ENCODE assay signal across 11 cellular contexts in genomic region chr11:47267858-47268257, GRCh38. TPM values are rescaled to one million over a fixed set of nuclear protein-coding genes. Genes with fewer than 3 reads are reported as not detected.
DNase-seq lines count a peak whose midpoint lies in the region; ATAC-seq and TF ChIP-seq lines count a peak whose summit lies in the region.
"Had no signal": no experiment of that assay in that cellular context is flagged by ENCODE, and none has a peak within 500 bp of the region (broad histone marks: within the 10 kb centered on the region; RNA-seq: fewer than 3 reads in every experiment).

No MANE protein-coding gene starts in this region.

- H2AFZ ChIP-seq in GM23248 = no peak overlapping the region

- H3K27ac ChIP-seq in GM23248 = no peak overlapping the region

- H4K20me1 ChIP-seq in GM23248 (ENCODE audit: insufficient read depth) = peaks cover 3% of the 10 kb centered on the region; the same call in 1 of the 2 replicates

- no peak for TF ChIP-seq CTCF in activated B cell treated with CpG ODN at 0.5 μM for 24 hours (IDR thresholded peaks at IDR 0.05)

- H3K27ac Mint-ChIP-seq in T-helper 2 cell treated with Interferon-gamma antibody and Interleukin-4, amounts not matched to agents 5 μg/mL and 100 μg/mL, for 36 hours = peak overlapping the region; percentile 100
- H3K27ac Mint-ChIP-seq in activated B cell treated with CpG ODN at 0.5 μM for 24 hours (no peak overlapping the region), immature natural killer cell (peak overlapping the region in 5 of 6 donors; percentile 83 to 98 (median 93))
- H3K27ac Mint-ChIP-seq in stimulated activated memory B cell treated with anti-CD40 and anti-IgM and Interleukin-4, amounts not matched to agents 10 μg/mL and 1 μg/mL and 100 μg/mL, for 72 hours = peak overlapping the region; percentile 99

- in situ Hi-C loops in GM23248 (cut with MboI) = no loop called here

- peaks cover 36% of the 10 kb centered on the region for H3K4me1 ChIP-seq in GM23248 (ENCODE audit: insufficient read depth)

- DNase-seq in T-helper 2 cell treated with Interferon-gamma antibody and Interleukin-4, amounts not matched to agents 5 μg/mL and 100 μg/mL, for 36 hours (ENCODE audit: low spot score) = no peak
- DNase-seq in T-helper 2 cell (no peak), activated B cell treated with CpG ODN at 0.5 μM for 24 hours (no peak), immature natural killer cell (no peak), HEK293T (ENCODE audit: extremely low spot score) (no peak), NCI-H2029 treated with DMSO at 0.1 percent for 48 hours (lab: John Stamatoyannopoulos, UW) (no peak), GM23248 (no peak)
- DNase-seq: amygdala, NCI-H2081, Peyer's patch had no signal

- ATAC-seq in activated B cell treated with CpG ODN at 0.5 μM for 24 hours (ENCODE audit: low read depth) = no peak
- ATAC-seq in stimulated activated memory B cell treated with anti-CD40 and anti-IgM and Interleukin-4, amounts not matched to agents 10 μg/mL and 1 μg/mL and 100 μg/mL, for 72 hours = no peak

- peaks cover 24% of the 10 kb centered on the region for H3K79me2 ChIP-seq in GM23248 (ENCODE audit: insufficient read depth)

- peaks cover 9% of the 10 kb centered on the region for H3K36me3 Mint-ChIP-seq in T-helper 2 cell treated with Interferon-gamma antibody and Interleukin-4, amounts not matched to agents 5 μg/mL and 100 μg/mL, for 36 hours (ENCODE audit: low read depth)
- H3K36me3 Mint-ChIP-seq in activated B cell treated with CpG ODN at 0.5 μM for 24 hours (ENCODE audit: low read depth) (peaks cover 4% of the 10 kb centered on the region), immature natural killer cell (no peaks in the 10 kb centered on the region)
- H3K36me3 Mint-ChIP-seq in stimulated activated memory B cell treated with anti-CD40 and anti-IgM and Interleukin-4, amounts not matched to agents 10 μg/mL and 1 μg/mL and 100 μg/mL, for 72 hours = no peaks in the 10 kb centered on the region

- CTCF ChIA-PET in activated B cell treated with CpG ODN at 0.5 μM for 24 hours (lab: Charles Lee) (no interaction called here), HEK293T (lab: Yijun Ruan, JAX) (interaction anchor here (0.9 to 1.2 kb wide), 2 partner anchors 8 to 88 kb away, joined by 3 to 4 read pairs; no protein-coding TSS in a partner anchor)

- intact Hi-C loops in activated B cell treated with CpG ODN at 0.5 μM for 24 hours (cut with micrococcal nuclease) = loop anchor here (2.0 kb wide), 2 partner anchors 133 to 331 kb away; partner anchors contain the start of gene CSTPP1

- no peak overlapping the region for H3K9ac ChIP-seq in GM23248

- no peaks in the 10 kb centered on the region for H3K27me3 Mint-ChIP-seq in T-helper 2 cell treated with Interferon-gamma antibody and Interleukin-4, amounts not matched to agents 5 μg/mL and 100 μg/mL, for 36 hours (ENCODE audit: low read depth)
- H3K27me3 Mint-ChIP-seq in activated B cell treated with CpG ODN at 0.5 μM for 24 hours = no peaks in the 10 kb centered on the region
- peaks cover 12 to 22% (median 16%) of the 10 kb centered on the region in 3 donors for H3K27me3 Mint-ChIP-seq in immature natural killer cell (ENCODE audit: low read depth in 3 of 3)
- H3K27me3 Mint-ChIP-seq in stimulated activated memory B cell treated with anti-CD40 and anti-IgM and Interleukin-4, amounts not matched to agents 10 μg/mL and 1 μg/mL and 100 μg/mL, for 72 hours = no peaks in the 10 kb centered on the region

- H3K9me2 ChIP-seq in GM23248 (ENCODE audit: insufficient read depth) = no peaks in the 10 kb centered on the region

- WGBS in GM23248 (ENCODE audit: low coverage in 1 of 2, low lambda C conversion rate in 2 of 2, missing lambda C conversion rate in 2 of 2), 2 experiments = 63 to 64% methylated on average over 4 of the region's 4 CpGs

- no peaks in the 10 kb centered on the region for H3K27me3 ChIP-seq in GM23248 (replicated peaks; ENCODE audit: insufficient read depth)
- H3K27me3 ChIP-seq: Peyer's patch had no signal

- H3K36me3 ChIP-seq in GM23248 (ENCODE audit: low read depth) = no peaks in the 10 kb centered on the region
- H3K36me3 ChIP-seq: Peyer's patch had no signal

- H3F3A ChIP-seq in GM23248 (ENCODE audit: insufficient read depth) = peaks cover 29% of the 10 kb centered on the region

- peaks cover 47% of the 10 kb centered on the region for H3K4me1 Mint-ChIP-seq in T-helper 2 cell treated with Interferon-gamma antibody and Interleukin-4, amounts not matched to agents 5 μg/mL and 100 μg/mL, for 36 hours (ENCODE audit: low read depth)
- H3K4me1 Mint-ChIP-seq in activated B cell treated with CpG ODN at 0.5 μM for 24 hours (peaks cover 51% of the 10 kb centered on the region), immature natural killer cell (peaks cover 51% of the 10 kb centered on the region in 2 donors)
- H3K4me1 Mint-ChIP-seq in stimulated activated memory B cell treated with anti-CD40 and anti-IgM and Interleukin-4, amounts not matched to agents 10 μg/mL and 1 μg/mL and 100 μg/mL, for 72 hours = peaks cover 36% of the 10 kb centered on the region

- no peak overlapping the region for H3K4me2 ChIP-seq in GM23248 (ENCODE audit: unreplicated experiment)

- peak overlapping the region; percentile 89 for H3K4me3 Mint-ChIP-seq in T-helper 2 cell treated with Interferon-gamma antibody and Interleukin-4, amounts not matched to agents 5 μg/mL and 100 μg/mL, for 36 hours
- H3K4me3 Mint-ChIP-seq in activated B cell treated with CpG ODN at 0.5 μM for 24 hours = peak overlapping the region; percentile 93
- H3K4me3 Mint-ChIP-seq in immature natural killer cell = peak overlapping the region; percentile 86 to 97 (median 91)
- H3K4me3 Mint-ChIP-seq in stimulated activated memory B cell treated with anti-CD40 and anti-IgM and Interleukin-4, amounts not matched to agents 10 μg/mL and 1 μg/mL and 100 μg/mL, for 72 hours = no peak overlapping the region

- no peaks in the 10 kb centered on the region for H3K9me3 Mint-ChIP-seq in T-helper 2 cell treated with Interferon-gamma antibody and Interleukin-4, amounts not matched to agents 5 μg/mL and 100 μg/mL, for 36 hours
- no peaks in the 10 kb centered on the region for H3K9me3 Mint-ChIP-seq in activated B cell treated with CpG ODN at 0.5 μM for 24 hours
- H3K9me3 Mint-ChIP-seq in immature natural killer cell = no peaks in the 10 kb centered on the region
- H3K9me3 Mint-ChIP-seq in stimulated activated memory B cell treated with anti-CD40 and anti-IgM and Interleukin-4, amounts not matched to agents 10 μg/mL and 1 μg/mL and 100 μg/mL, for 72 hours = no peaks in the 10 kb centered on the region

- no peaks in the 10 kb centered on the region for H3K9me3 ChIP-seq in GM23248 (ENCODE audit: low read depth)
- H3K9me3 ChIP-seq: Peyer's patch had no signal

- H3K4me3 ChIP-seq in GM23248 = no peak overlapping the region

- POLR2A ChIA-PET in activated B cell treated with CpG ODN at 0.5 μM for 24 hours (lab: Charles Lee) = interaction anchor here (0.8 to 5.9 kb wide), 3 partner anchors 19 to 53 kb away, joined by 4 to 57 read pairs (median 13); partner anchors contain the start of genes ACP2 and DDB2
- POLR2A ChIA-PET in HEK293T (lab: Yijun Ruan, JAX) = interaction anchor here (1.0 to 1.2 kb wide), 2 partner anchors 8 to 19 kb away, joined by 3 to 8 read pairs; partner anchors contain the start of gene ACP2

TF ChIP-seq in HEK293T, 16 proteins besides CTCF, POLR2A, EP300 and RAD21:
- no peak for TF ChIP-seq BHLHE40 (IDR thresholded peaks at IDR 0.05; ENCODE audit: borderline replicate concordance)
- TF ChIP-seq, protein P1, sequence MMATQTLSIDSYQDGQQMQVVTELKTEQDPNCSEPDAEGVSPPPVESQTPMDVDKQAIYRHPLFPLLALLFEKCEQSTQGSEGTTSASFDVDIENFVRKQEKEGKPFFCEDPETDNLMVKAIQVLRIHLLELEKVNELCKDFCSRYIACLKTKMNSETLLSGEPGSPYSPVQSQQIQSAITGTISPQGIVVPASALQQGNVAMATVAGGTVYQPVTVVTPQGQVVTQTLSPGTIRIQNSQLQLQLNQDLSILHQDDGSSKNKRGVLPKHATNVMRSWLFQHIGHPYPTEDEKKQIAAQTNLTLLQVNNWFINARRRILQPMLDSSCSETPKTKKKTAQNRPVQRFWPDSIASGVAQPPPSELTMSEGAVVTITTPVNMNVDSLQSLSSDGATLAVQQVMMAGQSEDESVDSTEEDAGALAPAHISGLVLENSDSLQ (IDR thresholded peaks at IDR 0.05) = no peak
- TF ChIP-seq SP1 (IDR thresholded peaks at IDR 0.05) = no peak
- no peak for TF ChIP-seq FOXA1 (IDR thresholded peaks at IDR 0.05)
- no peak for TF ChIP-seq LEF1 (IDR thresholded peaks at IDR 0.05; ENCODE audit: borderline replicate concordance)
- no peak for TF ChIP-seq ELF4 (IDR thresholded peaks at IDR 0.05)
- no peak for TF ChIP-seq TARDBP (IDR thresholded peaks at IDR 0.05)
- TF ChIP-seq FOXK2 (IDR thresholded peaks at IDR 0.05) = no peak
- no peak for TF ChIP-seq ZNF384 (IDR thresholded peaks at IDR 0.05)
- TF ChIP-seq SUZ12 (IDR thresholded peaks at IDR 0.05) = no peak
- TF ChIP-seq L3MBTL2 (conservative IDR thresholded peaks at IDR 0.05) = no peak
- TF ChIP-seq NFRKB (IDR thresholded peaks at IDR 0.05) = no peak
- no peak for TF ChIP-seq ARNT (IDR thresholded peaks at IDR 0.05)
- no peak for TF ChIP-seq HDGF (IDR thresholded peaks at IDR 0.05; ENCODE audit: borderline replicate concordance)
- no peak for TF ChIP-seq FOXM1 (IDR thresholded peaks at IDR 0.05; ENCODE audit: borderline replicate concordance)
- TF ChIP-seq CTBP1 (IDR thresholded peaks at IDR 0.05; ENCODE audit: borderline replicate concordance) = no peak

RNA-seq across cellular contexts. Expression of gene MADD, which starts 2.1 kb away (rescaled TPM):
- total RNA-seq in activated B cell treated with CpG ODN at 0.5 μM for 24 hours = 60.9 and 86.9 TPM in 2 replicates
- polyA plus RNA-seq in immature natural killer cell (10 to 100 TPM; 14.7 to 42.7 (median 19.3) TPM), GM23248 (2016; fragmentation: Nextera tagmentation; extraction: Ambion mirVana) (8.6 and 9.9 TPM in 2 replicates)
- 17.4 and 20.4 TPM in 2 replicates for total RNA-seq in GM23248 (2014; rRNA removed; shearing (Covaris generic))

RNA-seq across cellular contexts. Expression of gene NR1H3, which starts 10.1 kb away (rescaled TPM):
- 3.9 and 4.9 TPM in 2 replicates for total RNA-seq in activated B cell treated with CpG ODN at 0.5 μM for 24 hours
- 10 to 100 TPM; 14.8 to 20.3 (median 19.8) TPM for polyA plus RNA-seq in immature natural killer cell
- total RNA-seq in GM23248 (2014; rRNA removed; shearing (Covaris generic)) = 2.7 and 7.2 TPM in 2 replicates
- polyA plus RNA-seq in GM23248 (2016; fragmentation: Nextera tagmentation; extraction: Ambion mirVana) = 4.9 and 5.1 TPM in 2 replicates

RNA-seq across cellular contexts. Expression of gene ACP2, which starts 19.2 kb away (rescaled TPM):
- 18.7 and 22.5 TPM in 2 replicates for total RNA-seq in activated B cell treated with CpG ODN at 0.5 μM for 24 hours
- 10 to 100 TPM in 2 of 3 donors, 1 to 10 TPM in 1; 6.6 to 20.1 (median 19.2) TPM for polyA plus RNA-seq in immature natural killer cell
- 48.4 and 62.6 TPM in 2 replicates for total RNA-seq in GM23248 (2014; rRNA removed; shearing (Covaris generic))
- polyA plus RNA-seq in GM23248 (2016; fragmentation: Nextera tagmentation; extraction: Ambion mirVana) = 29.0 and 30.0 TPM in 2 replicates

RNA-seq across cellular contexts. Expression of gene DDB2, which starts 53.1 kb away (rescaled TPM):
- 95.1 and 98.0 TPM in 2 replicates for total RNA-seq in activated B cell treated with CpG ODN at 0.5 μM for 24 hours
- polyA plus RNA-seq in immature natural killer cell (10 to 100 TPM; 27.4 to 39.3 (median 35.4) TPM), GM23248 (2016; fragmentation: Nextera tagmentation; extraction: Ambion mirVana) (40.3 and 41.3 TPM in 2 replicates)
- total RNA-seq in GM23248 (2014; rRNA removed; shearing (Covaris generic)) = 24.5 and 34.9 TPM in 2 replicates
